12 cellular contexts compared by ENCODE assay signal in genomic region chr13:48142437-48142836, GRCh38. TPM values are rescaled to one million over a fixed set of nuclear protein-coding genes. Genes with fewer than 3 reads are reported as not detected.
DNase-seq lines count a peak whose midpoint lies in the region; ATAC-seq and TF ChIP-seq lines count a peak whose summit lies in the region.
"Had no signal": no experiment of that assay in that cellular context is flagged by ENCODE, and none has a peak within 500 bp of the region (broad histone marks: within the 10 kb centered on the region; RNA-seq: fewer than 3 reads in every experiment).

No MANE protein-coding gene starts in this region.

- H3K4me2 ChIP-seq in Loucy (ENCODE audit: low read depth, low read length, poor library complexity, severe bottlenecking) (peak overlapping the region; percentile 45), neural progenitor cell (no peak overlapping the region)

- H3K27ac ChIP-seq in neural progenitor cell (no peak overlapping the region), breast epithelium (no peak overlapping the region)
- H3K27ac ChIP-seq: epithelial cell of prostate had no signal

- H2AFZ ChIP-seq in Loucy (ENCODE audit: low read length) (no peak overlapping the region), neural progenitor cell (replicated peaks) (no peak overlapping the region)

- no peaks in the 10 kb centered on the region for H3K9me2 ChIP-seq in Loucy (replicated peaks; ENCODE audit: low read depth, low read length)

- no peaks in the 10 kb centered on the region for H3K36me3 ChIP-seq in Loucy (ENCODE audit: insufficient read depth, low read length)
- H3K36me3 ChIP-seq in neural progenitor cell = no peaks in the 10 kb centered on the region
- no peaks in the 10 kb centered on the region for H3K36me3 ChIP-seq in breast epithelium

- no peaks in the 10 kb centered on the region for H3K9me3 Mint-ChIP-seq in memory B cell
- H3K9me3 Mint-ChIP-seq in Calu3 (ENCODE audit: low read depth, unreplicated experiment) = no peaks in the 10 kb centered on the region
- peaks cover 5% of the 10 kb centered on the region for H3K9me3 Mint-ChIP-seq in neural progenitor cell
- H3K9me3 Mint-ChIP-seq: activated naive CD8-positive, alpha-beta T cell treated with anti-CD3 and anti-CD28 coated beads for 36 hours had no signal

- H3K4me3 Mint-ChIP-seq in memory B cell = no peak overlapping the region
- H3K4me3 Mint-ChIP-seq in Calu3 (ENCODE audit: low read depth, unreplicated experiment) = no peak overlapping the region
- no peak overlapping the region for H3K4me3 Mint-ChIP-seq in neural progenitor cell
- H3K4me3 Mint-ChIP-seq: activated naive CD8-positive, alpha-beta T cell treated with anti-CD3 and anti-CD28 coated beads for 36 hours had no signal

- H3K9ac ChIP-seq in Loucy (ENCODE audit: low read depth, low read length, poor library complexity, severe bottlenecking) (no peak overlapping the region), neural progenitor cell (no peak overlapping the region)

- no peaks in the 10 kb centered on the region for H3K36me3 Mint-ChIP-seq in memory B cell
- no peaks in the 10 kb centered on the region for H3K36me3 Mint-ChIP-seq in Calu3 (ENCODE audit: insufficient read depth, unreplicated experiment)
- H3K36me3 Mint-ChIP-seq in neural progenitor cell = no peaks in the 10 kb centered on the region

- no TSS peak for BruUV-seq in Calu3 (replicated peaks; lab: Mats Ljungman, UMichigan)

- H3K4me1 ChIP-seq in Loucy (ENCODE audit: insufficient read depth, low read length, poor library complexity, severe bottlenecking) (peaks cover 26% of the 10 kb centered on the region), neural progenitor cell (no peaks in the 10 kb centered on the region), breast epithelium (no peaks in the 10 kb centered on the region)

- no peak for TF ChIP-seq POLR2A in breast epithelium (IDR thresholded peaks at IDR 0.05)

- H3K9me3 ChIP-seq in Loucy (ENCODE audit: insufficient read depth, low read depth, low read length) = no peaks in the 10 kb centered on the region
- H3K9me3 ChIP-seq in neural progenitor cell (ENCODE audit: low read depth) = no peaks in the 10 kb centered on the region
- no peaks in the 10 kb centered on the region for H3K9me3 ChIP-seq in breast epithelium

- H4K20me1 ChIP-seq in Loucy (ENCODE audit: insufficient read depth, low read length, poor library complexity, severe bottlenecking) (no peaks in the 10 kb centered on the region), neural progenitor cell (ENCODE audit: low read depth) (no peaks in the 10 kb centered on the region)

- peaks cover 16% of the 10 kb centered on the region for H3K4me1 Mint-ChIP-seq in memory B cell
- H3K4me1 Mint-ChIP-seq in Calu3 (ENCODE audit: low read depth, unreplicated experiment) = no peaks in the 10 kb centered on the region
- no peaks in the 10 kb centered on the region for H3K4me1 Mint-ChIP-seq in neural progenitor cell

- DNase-seq in memory B cell (ENCODE audit: low spot score in 2 of 2) = no peak
- DNase-seq in Calu3 = no peak
- no peak for DNase-seq in neural progenitor cell (ENCODE audit: low spot score)
- no peak for DNase-seq in breast epithelium (ENCODE audit: low spot score in 2 of 2)
- DNase-seq in left ventricle myocardium superior = no peak
- DNase-seq: activated naive CD8-positive, alpha-beta T cell treated with anti-CD3 and anti-CD28 coated beads for 36 hours; NCI-H2227 treated with DMSO at 0.1 percent for 48 hours; right cardiac atrium had no signal

- CTCF ChIA-PET in Calu3 (lab: Charles Lee) = interaction anchor here (0.7 kb wide), 1 partner anchor 154 kb away, joined by 8 read pairs; no protein-coding TSS in a partner anchor

- H3K27me3 Mint-ChIP-seq in memory B cell (no peaks in the 10 kb centered on the region), Calu3 (ENCODE audit: unreplicated experiment) (no peaks in the 10 kb centered on the region), neural progenitor cell (ENCODE audit: insufficient read depth, low read depth) (no peaks in the 10 kb centered on the region)
- H3K27me3 Mint-ChIP-seq: activated naive CD8-positive, alpha-beta T cell treated with anti-CD3 and anti-CD28 coated beads for 36 hours had no signal

- ATAC-seq in GM18868 (IDR thresholded peaks at IDR 0.05; ENCODE audit: unreplicated experiment) = peak; percentile 86
- peak; percentile 85 for ATAC-seq in HG02759 (IDR thresholded peaks at IDR 0.05; ENCODE audit: unreplicated experiment)
- peak; percentile 68 for ATAC-seq in memory B cell (ENCODE audit: low read depth)
- ATAC-seq in left ventricle myocardium superior = no peak

- no peaks in the 10 kb centered on the region for H3F3A ChIP-seq in Loucy (ENCODE audit: low read depth)
- H3F3A ChIP-seq in neural progenitor cell (ENCODE audit: low read depth) = no peaks in the 10 kb centered on the region

- H3K27ac Mint-ChIP-seq in memory B cell (no peak overlapping the region), Calu3 (ENCODE audit: unreplicated experiment) (no peak overlapping the region), neural progenitor cell (no peak overlapping the region)
- H3K27ac Mint-ChIP-seq: activated naive CD8-positive, alpha-beta T cell treated with anti-CD3 and anti-CD28 coated beads for 36 hours had no signal

- H3K79me2 ChIP-seq in Loucy (ENCODE audit: insufficient read depth, low read length) (no peaks in the 10 kb centered on the region), neural progenitor cell (ENCODE audit: low read depth) (no peaks in the 10 kb centered on the region)

- intact Hi-C loops in Calu3 (cut with micrococcal nuclease; ENCODE audit: unreplicated experiment) = no loop called here
- intact Hi-C loops in breast epithelium (cut with DNase I; ENCODE audit: low total_unique reads) = loop anchor here (10.0 kb wide), 1 partner anchor 162 kb away; the partner anchor contains the start of gene RB1
- intact Hi-C loops in left ventricle myocardium superior (cut with micrococcal nuclease) = no loop called here

- TF ChIP-seq CTCF in Loucy (conservative IDR thresholded peaks at IDR 0.05; ENCODE audit: low read length) (no peak), Calu3 (IDR thresholded peaks at IDR 0.05; ENCODE audit: unreplicated experiment) (no peak), neural progenitor cell (IDR thresholded peaks at IDR 0.05) (no peak), breast epithelium (IDR thresholded peaks at IDR 0.05) (no peak)

- H3K27me3 ChIP-seq in Loucy (ENCODE audit: insufficient read depth, low read length, poor library complexity, severe bottlenecking) (no peaks in the 10 kb centered on the region), neural progenitor cell (no peaks in the 10 kb centered on the region), breast epithelium (no peaks in the 10 kb centered on the region)

- H3K4me3 ChIP-seq in Loucy (ENCODE audit: low read length, poor library complexity, severe bottlenecking) = no peak overlapping the region
- no peak overlapping the region for H3K4me3 ChIP-seq in neural progenitor cell
- H3K4me3 ChIP-seq in breast epithelium = no peak overlapping the region

RNA-seq across cellular contexts. Expression of gene MED4, which starts 47.5 kb away (rescaled TPM):
- 28.5 and 31.9 TPM in 2 replicates for total RNA-seq in Calu3 (2022)
- 34.5 and 65.9 TPM in 2 replicates for total RNA-seq in neural progenitor cell (ENCODE audit: low replicate concordance)
- total RNA-seq in breast epithelium = 10 to 100 TPM; 39.0 to 45.1 (median 39.8) TPM
- 43.4 TPM for total RNA-seq in left ventricle myocardium superior
